ENCODE assay signal across 1 cellular context in the genomic region with DNA sequence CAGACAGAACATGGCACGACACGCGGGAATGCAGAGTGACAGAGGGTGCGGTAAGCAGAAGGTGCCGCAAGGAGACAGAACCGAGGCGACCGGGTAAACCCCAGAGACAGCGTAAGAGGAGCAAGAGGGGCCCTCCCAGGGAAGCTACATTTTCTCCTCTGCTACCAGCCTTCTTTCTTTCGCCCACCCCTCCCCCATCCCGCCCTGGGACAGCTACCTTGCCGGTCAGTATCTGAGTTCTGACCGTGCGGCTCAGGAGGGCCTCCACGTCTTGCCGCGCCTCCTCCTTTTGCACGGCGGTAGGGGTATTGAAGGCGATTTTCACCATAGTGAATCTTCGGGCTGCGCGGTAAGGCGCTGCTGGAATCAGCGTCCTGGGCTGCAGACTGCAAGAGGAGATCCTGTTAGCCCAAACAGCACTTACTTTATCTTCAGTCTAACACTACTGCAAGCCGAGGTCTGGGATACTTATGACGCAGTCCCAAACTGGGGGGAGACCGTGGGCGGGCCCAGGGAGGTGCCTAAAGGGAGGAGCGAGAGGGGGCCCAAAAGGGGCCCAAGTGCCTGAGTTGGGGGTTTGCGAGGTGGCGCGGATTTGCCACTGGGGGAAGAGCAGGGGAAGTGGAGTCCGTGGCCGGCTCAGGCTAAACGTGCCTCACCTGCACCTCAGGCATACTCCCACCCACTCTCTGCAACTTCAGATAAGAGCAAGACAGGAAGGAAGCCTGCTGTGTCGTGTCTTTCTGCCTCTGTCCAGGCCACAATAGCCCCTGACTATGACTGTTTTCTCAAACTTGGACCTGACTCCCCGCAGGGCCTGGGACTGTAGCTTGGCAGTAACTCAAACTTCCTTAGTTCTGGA.
TF ChIP-seq lines count a peak whose summit lies in the region.

Gene ITM2A (minus strand): TSS at position 447 of the 862 bp plus-strand sequence. CDS start 119 bp downstream, at position 328.

TF ChIP-seq in K562, 482 proteins besides CTCF, POLR2A, EP300 and RAD21 (continued from another document):
- TF ChIP-seq ZNF740 (CRISPR knock-in tag; IDR thresholded peaks at IDR 0.05): no peak
- TF ChIP-seq ZNF740 (tag; IDR thresholded peaks at IDR 0.05): no peak
- peak; percentile 75 for TF ChIP-seq DPF2 (IDR thresholded peaks at IDR 0.05)
- no peak for TF ChIP-seq RBM15 (IDR thresholded peaks at IDR 0.05; ENCODE audit: insufficient read depth, low read length)
- no peak for TF ChIP-seq NFE2 (IDR thresholded peaks at IDR 0.05; ENCODE audit: low read depth)
- TF ChIP-seq MNT (conservative IDR thresholded peaks at IDR 0.05): peak in 1 of 2 experiments; percentile 38; a peak in 1 of 4 replicates
- TF ChIP-seq POLR2AphosphoS5 (IDR thresholded peaks at IDR 0.05; ENCODE audit: control insufficient read depth, insufficient read depth, low read depth, low read length): peak; percentile 71; the same call in 1 of the 2 replicates
- TF ChIP-seq POLR2G (IDR thresholded peaks at IDR 0.05; ENCODE audit: low read depth, low read length): peak; percentile 68
- TF ChIP-seq KHSRP (IDR thresholded peaks at IDR 0.05): no peak
- TF ChIP-seq U2AF1 (optimal IDR thresholded peaks at IDR 0.05; ENCODE audit: low read depth, low read length): no peak
- TF ChIP-seq TAF1 (IDR thresholded peaks at IDR 0.05; ENCODE audit: control insufficient read depth, extremely low read depth, insufficient read depth, low read length, severe bottlenecking): peak; percentile 54
- peak; percentile 73 for TF ChIP-seq TCF3 (CRISPR knock-in tag; IDR thresholded peaks at IDR 0.05)
